ENCODE assay signal across 8 cellular contexts in genomic region chr5:137753986-137754235, GRCh38. TPM values are rescaled to one million over a fixed set of nuclear protein-coding genes. Genes with fewer than 3 reads are reported as not detected.
DNase-seq lines count a peak whose midpoint lies in the region; ATAC-seq and TF ChIP-seq lines count a peak whose summit lies in the region.

No MANE protein-coding gene starts in this region.

- H3K4me1 Mint-ChIP-seq in CD4-positive, alpha-beta T cell (ENCODE audit: low read depth): peaks cover 37% of the 10 kb centered on the region
- peaks cover 20 to 32% (median 22%) of the 10 kb centered on the region in 3 donors for H3K4me1 Mint-ChIP-seq in IgD-negative memory B cell

- no peaks in the 10 kb centered on the region for H3K27me3 ChIP-seq in CD4-positive, alpha-beta T cell (ENCODE audit: control insufficient read depth, insufficient read depth, low read length)
- no peaks in the 10 kb centered on the region for H3K27me3 ChIP-seq in muscle layer of colon (ENCODE audit: control insufficient read depth in 1 of 2, insufficient read depth in 2 of 2, low read length in 2 of 2)

- intact Hi-C loops in CD4-positive, alpha-beta T cell (cut with DNase I, micrococcal nuclease): loop anchor here (2.0 to 10.0 kb wide), 6 partner anchors 17 to 821 kb away; partner anchors contain the start of genes BRD8 (in 1 of the 2), CDC23 (in 1 of the 2), CDC25C (in 1 of the 2) and FAM13B (in 1 of the 2)

- peak overlapping the region; percentile 100 for H3K27ac ChIP-seq in CD4-positive, alpha-beta T cell (ENCODE audit: low read depth, low read length)
- peak overlapping the region; percentile 99 for H3K27ac ChIP-seq in cingulate gyrus (ENCODE audit: low read depth, low read length)
- peak overlapping the region; percentile 97 for H3K27ac ChIP-seq in muscle layer of colon (ENCODE audit: low read depth, low read length)

- peaks cover 18% of the 10 kb centered on the region for H3K4me1 ChIP-seq in muscle layer of colon (ENCODE audit: insufficient read depth, low read length)

- peak; percentile 14 for ATAC-seq in CD4-positive, alpha-beta T cell (ENCODE audit: poor library complexity)
- peak; percentile 12 for ATAC-seq in GM21447 (IDR thresholded peaks at IDR 0.05; ENCODE audit: unreplicated experiment)

- peak overlapping the region; percentile 90 to 97 for H3K4me3 ChIP-seq in muscle layer of colon (ENCODE audit: low read depth in 1 of 2, low read length in 2 of 2)

- CTCF ChIA-PET in CD4-positive, alpha-beta T cell (lab: Charles Lee): interaction anchor here (1.0 to 3.4 kb wide), 4 partner anchors 12 to 598 kb away, joined by 3 to 28 read pairs (median 14); partner anchors contain the start of gene KDM3B

- H3K9me3 ChIP-seq in CD4-positive, alpha-beta T cell (ENCODE audit: control insufficient read depth, low read length): no peaks in the 10 kb centered on the region
- H3K9me3 ChIP-seq in muscle layer of colon (ENCODE audit: low read length): no peaks in the 10 kb centered on the region

- peak overlapping the region; percentile 100 for H3K27ac Mint-ChIP-seq in CD4-positive, alpha-beta T cell
- H3K27ac Mint-ChIP-seq in IgD-negative memory B cell: peak overlapping the region; percentile 99 to 100 (median 100)

- peak overlapping the region; percentile 97 for H3K4me3 Mint-ChIP-seq in CD4-positive, alpha-beta T cell
- peak overlapping the region; percentile 96 to 100 (median 99) for H3K4me3 Mint-ChIP-seq in IgD-negative memory B cell

- no peak for DNase-seq in CD4-positive, alpha-beta T cell
- DNase-seq in foreskin melanocyte: no peak
- no peak for DNase-seq in retina
- no peak for DNase-seq in HPDE6-E6E7 (ENCODE audit: extremely low spot score)

- peaks cover 50% of the 10 kb centered on the region for H3K36me3 Mint-ChIP-seq in CD4-positive, alpha-beta T cell (ENCODE audit: low read depth)
- H3K36me3 Mint-ChIP-seq in IgD-negative memory B cell: no peaks in the 10 kb centered on the region

- no peaks in the 10 kb centered on the region for H3K9me3 Mint-ChIP-seq in CD4-positive, alpha-beta T cell
- H3K9me3 Mint-ChIP-seq in IgD-negative memory B cell: no peaks in the 10 kb centered on the region

- no peak for TF ChIP-seq CTCF in CD4-positive, alpha-beta T cell (IDR thresholded peaks at IDR 0.05)

- POLR2A ChIA-PET in CD4-positive, alpha-beta T cell (lab: Charles Lee): interaction anchor here (0.8 to 3.2 kb wide), 25 partner anchors 9 to 1812 kb away, joined by 3 to 80 read pairs (median 5); partner anchors contain the start of genes BRD8, CDC23, EGR1 and FAM13B

- H3K36me3 ChIP-seq in muscle layer of colon (ENCODE audit: insufficient read depth, low read length): no peaks in the 10 kb centered on the region

- no peaks in the 10 kb centered on the region for H3K27me3 Mint-ChIP-seq in CD4-positive, alpha-beta T cell
- H3K27me3 Mint-ChIP-seq in IgD-negative memory B cell: no peaks in the 10 kb centered on the region

- peak overlapping the region; percentile 99 for H3K9ac ChIP-seq in muscle layer of colon (ENCODE audit: low read length)

RNA-seq across cellular contexts. Expression of gene HNRNPA0, which starts 0.3 kb away (rescaled TPM):
- 10 to 100 TPM; 52.7 to 53.2 TPM for total RNA-seq in CD4-positive, alpha-beta T cell
- 20.6 TPM for polyA plus RNA-seq in IgD-negative memory B cell

RNA-seq across cellular contexts. Expression of gene KLHL3, which starts 18.0 kb away (rescaled TPM):
- 10 to 100 TPM; 22.0 to 25.9 TPM for total RNA-seq in CD4-positive, alpha-beta T cell
- 0.86 TPM for polyA plus RNA-seq in IgD-negative memory B cell
